Comparison of ENCODE assay signal across 23 cellular contexts in the genomic region with DNA sequence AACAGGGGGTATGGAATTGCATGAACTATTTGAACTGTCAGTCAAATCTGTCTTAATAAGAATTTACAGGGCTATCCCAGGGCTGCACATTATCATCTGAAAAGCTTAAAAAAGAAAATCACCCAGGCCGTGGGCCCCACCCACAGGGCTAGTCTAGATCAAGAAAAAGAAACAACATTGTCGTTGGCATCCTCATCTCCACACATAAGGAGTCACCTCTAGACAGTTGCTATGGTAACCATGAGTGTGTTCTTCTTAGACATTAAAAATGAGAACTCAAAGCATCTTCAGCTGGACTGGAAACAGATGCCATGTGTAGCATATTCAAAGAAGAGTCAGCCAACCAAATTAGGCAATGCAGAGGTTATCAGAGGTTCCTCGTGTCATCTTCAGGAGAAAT.
DNase-seq lines count a peak whose midpoint lies in the region; ATAC-seq and TF ChIP-seq lines count a peak whose summit lies in the region.
"Had no signal": no experiment of that assay in that cellular context is flagged by ENCODE, and none has a peak within 500 bp of the region (broad histone marks: within the 10 kb centered on the region; RNA-seq: fewer than 3 reads in every experiment).

No MANE protein-coding gene starts in this region.

- no peak overlapping the region for H2AFZ ChIP-seq in Karpas-422 (ENCODE audit: low read length)

- H3K4me3 ChIP-seq in Karpas-422 (ENCODE audit: low read length) (no peak overlapping the region), right cardiac atrium (ENCODE audit: low read length) (no peak overlapping the region)
- H3K4me3 ChIP-seq: SK-N-MC had no signal

- H3K9me3 ChIP-seq in Karpas-422 (ENCODE audit: low read length) (no peaks in the 10 kb centered on the region), right cardiac atrium (ENCODE audit: control insufficient read depth, low read length) (no peaks in the 10 kb centered on the region)

- no peaks in the 10 kb centered on the region for H3K9me3 Mint-ChIP-seq in activated T-helper 17 cell treated with anti-CD3 and anti-CD28 coated beads, Interleukin-2, amount 50 U/mL, for 72 hours
- H3K9me3 Mint-ChIP-seq: CD8-positive, alpha-beta memory T cell had no signal

- intact Hi-C loops in right cardiac atrium (cut with DNase I): no loop called here

- H3K27me3 ChIP-seq in Karpas-422 (ENCODE audit: low read length): no peaks in the 10 kb centered on the region
- no peaks in the 10 kb centered on the region for H3K27me3 ChIP-seq in right cardiac atrium (ENCODE audit: control insufficient read depth, insufficient read depth)

- H3K27ac ChIP-seq in Karpas-422 (ENCODE audit: low read length): no peak overlapping the region
- no peak overlapping the region for H3K27ac ChIP-seq in right cardiac atrium (ENCODE audit: low read length)
- H3K27ac ChIP-seq: RWPE1, SK-N-MC had no signal

- WGBS in right cardiac atrium: 80% methylated on average over 3 of the region's 3 CpGs

- no peak overlapping the region for H3K27ac Mint-ChIP-seq in activated T-helper 17 cell treated with anti-CD3 and anti-CD28 coated beads, Interleukin-2, amount 50 U/mL, for 72 hours
- H3K27ac Mint-ChIP-seq: CD8-positive, alpha-beta memory T cell; T-helper 17 cell had no signal

- H3K4me3 Mint-ChIP-seq in activated T-helper 17 cell treated with anti-CD3 and anti-CD28 coated beads, Interleukin-2, amount 50 U/mL, for 72 hours: no peak overlapping the region
- H3K4me3 Mint-ChIP-seq: CD8-positive, alpha-beta memory T cell; T-helper 17 cell had no signal

- H4K20me1 ChIP-seq in Karpas-422 (ENCODE audit: insufficient read depth, low read depth, low read length): no peaks in the 10 kb centered on the region

- no peaks in the 10 kb centered on the region for H3K27me3 Mint-ChIP-seq in activated T-helper 17 cell treated with anti-CD3 and anti-CD28 coated beads, Interleukin-2, amount 50 U/mL, for 72 hours
- H3K27me3 Mint-ChIP-seq: T-helper 17 cell had no signal

- H3K9me2 ChIP-seq in Karpas-422 (replicated peaks; ENCODE audit: insufficient read depth, low read length): no peaks in the 10 kb centered on the region

- no peaks in the 10 kb centered on the region for H3K4me1 Mint-ChIP-seq in activated T-helper 17 cell treated with anti-CD3 and anti-CD28 coated beads, Interleukin-2, amount 50 U/mL, for 72 hours
- H3K4me1 Mint-ChIP-seq: CD8-positive, alpha-beta memory T cell had no signal

- TF ChIP-seq CTCF in GM20000 (IDR thresholded peaks at IDR 0.05; ENCODE audit: extremely low read depth, missing control alignments): no peak

- H3K4me1 ChIP-seq in Karpas-422 (ENCODE audit: low read length) (no peaks in the 10 kb centered on the region), right cardiac atrium (ENCODE audit: control insufficient read depth, insufficient read depth, low read length) (no peaks in the 10 kb centered on the region)

- no peak overlapping the region for H3K4me2 ChIP-seq in Karpas-422 (ENCODE audit: low read depth, low read length, poor library complexity, severe bottlenecking)

- H3K36me3 ChIP-seq in Karpas-422 (ENCODE audit: insufficient read depth, low read length): no peaks in the 10 kb centered on the region

- DNase-seq in DMS79 treated with DMSO at 0.1 percent for 48 hours (lab: John Stamatoyannopoulos, UW): peak; percentile 24
- no peak for DNase-seq in DMS79 (lab: John Stamatoyannopoulos, UW)
- peak; percentile 39 for DNase-seq in Karpas-422
- peak; percentile 58 for DNase-seq in middle frontal gyrus (ENCODE audit: extremely low spot score, low spot score)
- DNase-seq in GM20000 (ENCODE audit: low spot score): no peak
- no peak for DNase-seq in stimulated activated CD4-positive, alpha-beta T cell treated with anti-CD3 and anti-CD28 coated beads, Interleukin-2, amount 100 ng/mL, for 24 hours
- no peak for DNase-seq in right cardiac atrium
- DNase-seq: 8988T; AML-193; C1 segment of cervical spinal cord; CD8-positive, alpha-beta memory T cell; IMR-90; NCI-H1436; NCI-H187 treated with DMSO at 0.1 percent for 48 hours; NCI-H446 treated with DMSO at 0.1 percent for 48 hours; NK-92 treated with Interleukin-12 subunit alpha and Interleukin-12 subunit beta, amount 100 ng/mL, for 24 hours; SHP77 treated with DMSO at 0.1 percent for 48 hours; SW 1271; T-helper 17 cell had no signal

- no peaks in the 10 kb centered on the region for H3K79me2 ChIP-seq in Karpas-422 (ENCODE audit: low read length)

- H3K36me3 Mint-ChIP-seq in activated T-helper 17 cell treated with anti-CD3 and anti-CD28 coated beads, Interleukin-2, amount 50 U/mL, for 72 hours (ENCODE audit: low read depth): no peaks in the 10 kb centered on the region
- H3K36me3 Mint-ChIP-seq: CD8-positive, alpha-beta memory T cell had no signal

- ATAC-seq in activated T-helper 17 cell treated with anti-CD3 and anti-CD28 coated beads, Interleukin-2, amount 50 U/mL, for 72 hours (replicated peaks): peak; percentile 35
- ATAC-seq in right cardiac atrium: no peak
- ATAC-seq: HCT116, T-helper 17 cell had no signal

- no peak overlapping the region for H3K9ac ChIP-seq in Karpas-422 (ENCODE audit: low read length)

Comparison
In these comparisons a context has a peak if more than half of its experiments do, and no peak if none do; other contexts are left out.
1. DNase-seq: peak in DMS79 treated with DMSO at 0.1 percent for 48 hours (single experiment), Karpas-422 (single experiment) and middle frontal gyrus (single experiment); none in DMS79 (single experiment), GM20000 (single experiment), stimulated activated CD4-positive, alpha-beta T cell treated with anti-CD3 and anti-CD28 coated beads, Interleukin-2, amount 100 ng/mL, for 24 hours (0 of 2) and right cardiac atrium (0 of 3).